In genomic region chr12:119301367-119301766, GRCh38 we compare ENCODE assay signal across 24 cellular contexts. TPM values are rescaled to one million over a fixed set of nuclear protein-coding genes. Genes with fewer than 3 reads are reported as not detected.
DNase-seq lines count a peak whose midpoint lies in the region; ATAC-seq, FAIRE-seq and TF ChIP-seq lines count a peak whose summit lies in the region.
"Had no signal": no experiment of that assay in that cellular context is flagged by ENCODE, and none has a peak within 500 bp of the region (broad histone marks: within the 10 kb centered on the region; RNA-seq: fewer than 3 reads in every experiment).

No MANE protein-coding gene starts in this region.

- TF ChIP-seq CTCF in A549 (IDR thresholded peaks at IDR 0.05), result no peak

- no peak for TF ChIP-seq EP300 in A549 (IDR thresholded peaks at IDR 0.05)

- ATAC-seq in A549, result no peak
- no peak for ATAC-seq in GM18505 (IDR thresholded peaks at IDR 0.05; ENCODE audit: unreplicated experiment)
- ATAC-seq: CD8-positive, alpha-beta T cell; HepG2; PC-3 had no signal

- no peaks in the 10 kb centered on the region for H3K4me1 ChIP-seq in A549

- H3K4me3 ChIP-seq in A549, result no peak overlapping the region
- H3K4me3 ChIP-seq: SK-N-MC had no signal

- no peak overlapping the region for H3K4me2 ChIP-seq in A549

- 16% methylated on average over 8 of the region's 8 CpGs for WGBS in A549 (ENCODE audit: missing lambda C conversion rate)

- no peaks in the 10 kb centered on the region for H3K9me3 ChIP-seq in A549

- DNase-seq in A549 (ENCODE audit: low read depth in 1 of 2, low spot score in 1 of 2) (no peak), Ammon's horn (ENCODE audit: low spot score) (peak; percentile 21), MV-4-11 (lab: John Stamatoyannopoulos, UW) (peak; percentile 54), RKO (ENCODE audit: low spot score) (peak; percentile 3), iPS-NIHi7 (ENCODE audit: extremely low spot score) (no peak)
- DNase-seq in activated T-cell treated with anti-CD3 and anti-CD28 coated beads, Interleukin-2, amount 50 U/mL, for 1 hour, result no peak
- DNase-seq in activated CD4-positive, alpha-beta T cell treated with anti-CD3 and anti-CD28 coated beads for 4 hours, result no peak
- DNase-seq: Calu3; CD8-positive, alpha-beta T cell; HFFc6; KBM-7; NCI-H1092 treated with DMSO at 0.1 percent for 48 hours; NCI-H146; NCI-H2029 treated with DMSO at 0.1 percent for 48 hours; NCI-H2171 treated with DMSO at 0.1 percent for 48 hours; NCI-H69; NK-92 treated with Interleukin-12 subunit alpha and Interleukin-12 subunit beta, amount 100 ng/mL, for 24 hours; PC-3 had no signal

- TF ChIP-seq POLR2A in A549 (IDR thresholded peaks at IDR 0.05; ENCODE audit: low read length) (no peak), GM18505 (IDR thresholded peaks at IDR 0.05; ENCODE audit: borderline replicate concordance, extremely low read depth, insufficient read depth, insufficient read length) (no peak)

- no peak for FAIRE-seq in A549 (lab: Jason Lieb, UNC)
- FAIRE-seq: GM12891, H54, HepG2 had no signal

- CTCF ChIA-PET in A549 (lab: Yijun Ruan, JAX), result no interaction called here

- H3K27ac ChIP-seq in A549, result no peak overlapping the region
- H3K27ac ChIP-seq: SK-N-MC had no signal

- POLR2A ChIA-PET in A549 (lab: Yijun Ruan, JAX), result no interaction called here

- no peak for TF ChIP-seq RAD21 in A549 (conservative IDR thresholded peaks at IDR 0.05 in 1 of 2, IDR thresholded peaks at IDR 0.05 in 1 of 2)

TF ChIP-seq in A549, 52 proteins besides CTCF, POLR2A, EP300 and RAD21:
- TF ChIP-seq CEBPB (IDR thresholded peaks at IDR 0.05) (0 out of 4 replicates have a peak, but pooled peaks have one; percentile 6 to 12), RCOR1 (IDR thresholded peaks at IDR 0.05; ENCODE audit: low read depth, low read length) (no peak)

RNA-seq across cellular contexts. Expression of gene CCDC60, which starts 33.2 kb away (rescaled TPM):
- polyA plus RNA-seq in A549 (2011; rRNA removed) (0.09 TPM in 1 of 2 replicates, not detected in the other), A549 (2017; fragmentation: RNase III; extraction: RNeasy Plus Mini Kit Qiagen cat#74134 plus additional on column Dnase treatment) (not detected in 3 replicates)
- not detected in 2 replicates for polyA plus RNA-seq in A549 (2012; cell fraction: cytosol; rRNA removed)
- not detected in 2 replicates for polyA plus RNA-seq in A549 (2012; cell fraction: nucleus; rRNA removed)
- polyA minus RNA-seq in A549 (2011; rRNA and poly(A)+ RNA removed), result not detected in 2 replicates
- polyA plus RNA-seq: BJ, HepG2 had no signal

Comparison
In these comparisons a context has a peak if more than half of its experiments do, and no peak if none do; other contexts are left out.
1. DNase-seq: peak in Ammon's horn (single experiment), MV-4-11 (single experiment) and RKO (single experiment); none in A549 (0 of 2), activated T-cell treated with anti-CD3 and anti-CD28 coated beads, Interleukin-2, amount 50 U/mL, for 1 hour (single experiment), iPS-NIHi7 (single experiment) and activated CD4-positive, alpha-beta T cell treated with anti-CD3 and anti-CD28 coated beads for 4 hours (0 of 2).